In the genomic region with DNA sequence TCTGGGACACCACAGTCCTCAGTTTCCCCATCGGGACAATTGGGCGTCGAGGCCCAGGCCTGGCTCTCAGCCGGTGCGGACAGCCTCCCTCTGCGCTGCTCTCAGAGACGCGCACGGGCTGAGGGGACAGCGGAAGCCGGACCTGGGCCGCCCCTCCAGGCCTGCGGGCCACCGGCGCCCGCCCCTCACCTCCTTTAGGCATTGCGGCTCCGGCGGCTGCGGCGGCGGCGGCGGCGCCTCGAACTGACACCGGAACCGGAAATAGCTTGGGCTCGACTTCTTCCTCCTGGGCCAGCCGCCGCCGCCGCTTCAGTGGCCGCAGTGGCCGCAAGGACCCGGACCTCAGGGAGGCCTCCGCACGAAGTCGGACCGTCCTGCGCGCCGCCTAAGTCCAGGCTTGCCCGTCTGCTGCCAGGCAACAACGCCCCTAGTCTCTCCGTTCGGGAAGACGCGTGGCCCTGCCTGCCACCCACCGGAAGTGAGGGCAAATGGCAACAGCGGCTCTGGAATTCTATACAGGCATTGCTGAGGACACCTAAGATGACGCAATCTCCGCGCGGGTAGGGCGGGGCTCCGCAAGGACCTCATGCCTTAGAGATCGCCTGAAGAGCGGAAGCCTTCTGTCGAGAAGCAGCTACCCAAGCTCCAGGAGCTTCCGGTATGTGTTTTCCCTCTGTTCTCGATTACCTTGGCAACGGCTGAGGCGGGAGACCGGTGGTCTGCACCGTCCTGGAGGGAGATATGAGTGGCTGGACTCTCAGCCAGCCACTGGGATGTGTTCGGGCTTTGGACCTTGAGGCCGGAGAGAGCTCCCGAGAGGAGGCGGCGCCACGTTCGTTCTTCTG, we compare ENCODE assay signal across 1 cellular context.
TF ChIP-seq lines count a peak whose summit lies in the region.

A gene (plus strand): TSS at position 623 of the 845 bp plus-strand sequence. CDS start 2,124 bp downstream, outside the sequence.
A gene with protein sequence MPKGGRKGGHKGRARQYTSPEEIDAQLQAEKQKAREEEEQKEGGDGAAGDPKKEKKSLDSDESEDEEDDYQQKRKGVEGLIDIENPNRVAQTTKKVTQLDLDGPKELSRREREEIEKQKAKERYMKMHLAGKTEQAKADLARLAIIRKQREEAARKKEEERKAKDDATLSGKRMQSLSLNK (minus strand): TSS at position 251 of the 845 bp plus-strand sequence. CDS start 49 bp downstream, at position 202.

TF ChIP-seq in GM12878, 131 proteins besides CTCF, POLR2A, EP300 and RAD21 (continued from another document):
- no peak; the same call in 1 of the 2 replicates for TF ChIP-seq GATAD2B (conservative IDR thresholded peaks at IDR 0.05; ENCODE audit: low read depth)
- no peak for TF ChIP-seq NRF1 (conservative IDR thresholded peaks at IDR 0.05; ENCODE audit: low read depth, low read length)
- peak; percentile 90 for TF ChIP-seq JUND (IDR thresholded peaks at IDR 0.05; ENCODE audit: low read depth, low read length)
- peak; percentile 82 for TF ChIP-seq FOXK2 (IDR thresholded peaks at IDR 0.05)
- TF ChIP-seq, protein P1, sequence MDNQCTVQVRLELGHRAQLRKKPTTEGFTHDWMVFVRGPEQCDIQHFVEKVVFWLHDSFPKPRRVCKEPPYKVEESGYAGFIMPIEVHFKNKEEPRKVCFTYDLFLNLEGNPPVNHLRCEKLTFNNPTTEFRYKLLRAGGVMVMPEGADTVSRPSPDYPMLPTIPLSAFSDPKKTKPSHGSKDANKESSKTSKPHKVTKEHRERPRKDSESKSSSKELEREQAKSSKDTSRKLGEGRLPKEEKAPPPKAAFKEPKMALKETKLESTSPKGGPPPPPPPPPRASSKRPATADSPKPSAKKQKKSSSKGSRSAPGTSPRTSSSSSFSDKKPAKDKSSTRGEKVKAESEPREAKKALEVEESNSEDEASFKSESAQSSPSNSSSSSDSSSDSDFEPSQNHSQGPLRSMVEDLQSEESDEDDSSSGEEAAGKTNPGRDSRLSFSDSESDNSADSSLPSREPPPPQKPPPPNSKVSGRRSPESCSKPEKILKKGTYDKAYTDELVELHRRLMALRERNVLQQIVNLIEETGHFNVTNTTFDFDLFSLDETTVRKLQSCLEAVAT (IDR thresholded peaks at IDR 0.05), result peak; percentile 76
- no peak for TF ChIP-seq FOS (IDR thresholded peaks at IDR 0.05; ENCODE audit: borderline replicate concordance, extremely low read depth, insufficient read length)
- TF ChIP-seq TBL1XR1 (IDR thresholded peaks at IDR 0.05; ENCODE audit: low read depth, low read length), result no peak
- TF ChIP-seq JUNB (IDR thresholded peaks at IDR 0.05), result peak; percentile 17; the same call in 1 of the 2 replicates
- TF ChIP-seq, protein P2, sequence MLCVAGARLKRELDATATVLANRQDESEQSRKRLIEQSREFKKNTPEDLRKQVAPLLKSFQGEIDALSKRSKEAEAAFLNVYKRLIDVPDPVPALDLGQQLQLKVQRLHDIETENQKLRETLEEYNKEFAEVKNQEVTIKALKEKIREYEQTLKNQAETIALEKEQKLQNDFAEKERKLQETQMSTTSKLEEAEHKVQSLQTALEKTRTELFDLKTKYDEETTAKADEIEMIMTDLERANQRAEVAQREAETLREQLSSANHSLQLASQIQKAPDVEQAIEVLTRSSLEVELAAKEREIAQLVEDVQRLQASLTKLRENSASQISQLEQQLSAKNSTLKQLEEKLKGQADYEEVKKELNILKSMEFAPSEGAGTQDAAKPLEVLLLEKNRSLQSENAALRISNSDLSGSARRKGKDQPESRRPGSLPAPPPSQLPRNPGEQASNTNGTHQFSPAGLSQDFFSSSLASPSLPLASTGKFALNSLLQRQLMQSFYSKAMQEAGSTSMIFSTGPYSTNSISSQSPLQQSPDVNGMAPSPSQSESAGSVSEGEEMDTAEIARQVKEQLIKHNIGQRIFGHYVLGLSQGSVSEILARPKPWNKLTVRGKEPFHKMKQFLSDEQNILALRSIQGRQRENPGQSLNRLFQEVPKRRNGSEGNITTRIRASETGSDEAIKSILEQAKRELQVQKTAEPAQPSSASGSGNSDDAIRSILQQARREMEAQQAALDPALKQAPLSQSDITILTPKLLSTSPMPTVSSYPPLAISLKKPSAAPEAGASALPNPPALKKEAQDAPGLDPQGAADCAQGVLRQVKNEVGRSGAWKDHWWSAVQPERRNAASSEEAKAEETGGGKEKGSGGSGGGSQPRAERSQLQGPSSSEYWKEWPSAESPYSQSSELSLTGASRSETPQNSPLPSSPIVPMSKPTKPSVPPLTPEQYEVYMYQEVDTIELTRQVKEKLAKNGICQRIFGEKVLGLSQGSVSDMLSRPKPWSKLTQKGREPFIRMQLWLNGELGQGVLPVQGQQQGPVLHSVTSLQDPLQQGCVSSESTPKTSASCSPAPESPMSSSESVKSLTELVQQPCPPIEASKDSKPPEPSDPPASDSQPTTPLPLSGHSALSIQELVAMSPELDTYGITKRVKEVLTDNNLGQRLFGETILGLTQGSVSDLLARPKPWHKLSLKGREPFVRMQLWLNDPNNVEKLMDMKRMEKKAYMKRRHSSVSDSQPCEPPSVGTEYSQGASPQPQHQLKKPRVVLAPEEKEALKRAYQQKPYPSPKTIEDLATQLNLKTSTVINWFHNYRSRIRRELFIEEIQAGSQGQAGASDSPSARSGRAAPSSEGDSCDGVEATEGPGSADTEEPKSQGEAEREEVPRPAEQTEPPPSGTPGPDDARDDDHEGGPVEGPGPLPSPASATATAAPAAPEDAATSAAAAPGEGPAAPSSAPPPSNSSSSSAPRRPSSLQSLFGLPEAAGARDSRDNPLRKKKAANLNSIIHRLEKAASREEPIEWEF (IDR thresholded peaks at IDR 0.05; ENCODE audit: insufficient replicate concordance, low read depth, low read length), result no peak
- TF ChIP-seq, protein P3, sequence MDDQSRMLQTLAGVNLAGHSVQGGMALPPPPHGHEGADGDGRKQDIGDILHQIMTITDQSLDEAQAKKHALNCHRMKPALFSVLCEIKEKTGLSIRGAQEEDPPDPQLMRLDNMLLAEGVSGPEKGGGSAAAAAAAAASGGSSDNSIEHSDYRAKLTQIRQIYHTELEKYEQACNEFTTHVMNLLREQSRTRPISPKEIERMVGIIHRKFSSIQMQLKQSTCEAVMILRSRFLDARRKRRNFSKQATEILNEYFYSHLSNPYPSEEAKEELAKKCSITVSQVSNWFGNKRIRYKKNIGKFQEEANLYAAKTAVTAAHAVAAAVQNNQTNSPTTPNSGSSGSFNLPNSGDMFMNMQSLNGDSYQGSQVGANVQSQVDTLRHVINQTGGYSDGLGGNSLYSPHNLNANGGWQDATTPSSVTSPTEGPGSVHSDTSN (IDR thresholded peaks at IDR 0.05; ENCODE audit: insufficient replicate concordance, low read depth, low read length), result peak; percentile 4
- TF ChIP-seq SREBF1 (IDR thresholded peaks at IDR 0.05; ENCODE audit: low read length), result no peak
- TF ChIP-seq, protein P4, sequence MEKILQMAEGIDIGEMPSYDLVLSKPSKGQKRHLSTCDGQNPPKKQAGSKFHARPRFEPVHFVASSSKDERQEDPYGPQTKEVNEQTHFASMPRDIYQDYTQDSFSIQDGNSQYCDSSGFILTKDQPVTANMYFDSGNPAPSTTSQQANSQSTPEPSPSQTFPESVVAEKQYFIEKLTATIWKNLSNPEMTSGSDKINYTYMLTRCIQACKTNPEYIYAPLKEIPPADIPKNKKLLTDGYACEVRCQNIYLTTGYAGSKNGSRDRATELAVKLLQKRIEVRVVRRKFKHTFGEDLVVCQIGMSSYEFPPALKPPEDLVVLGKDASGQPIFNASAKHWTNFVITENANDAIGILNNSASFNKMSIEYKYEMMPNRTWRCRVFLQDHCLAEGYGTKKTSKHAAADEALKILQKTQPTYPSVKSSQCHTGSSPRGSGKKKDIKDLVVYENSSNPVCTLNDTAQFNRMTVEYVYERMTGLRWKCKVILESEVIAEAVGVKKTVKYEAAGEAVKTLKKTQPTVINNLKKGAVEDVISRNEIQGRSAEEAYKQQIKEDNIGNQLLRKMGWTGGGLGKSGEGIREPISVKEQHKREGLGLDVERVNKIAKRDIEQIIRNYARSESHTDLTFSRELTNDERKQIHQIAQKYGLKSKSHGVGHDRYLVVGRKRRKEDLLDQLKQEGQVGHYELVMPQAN (conservative IDR thresholded peaks at IDR 0.05), result peak; percentile 79
- TF ChIP-seq STAT1 (conservative IDR thresholded peaks at IDR 0.05), result peak; percentile 97; the same call in 1 of the 2 replicates
- TF ChIP-seq, protein P5, sequence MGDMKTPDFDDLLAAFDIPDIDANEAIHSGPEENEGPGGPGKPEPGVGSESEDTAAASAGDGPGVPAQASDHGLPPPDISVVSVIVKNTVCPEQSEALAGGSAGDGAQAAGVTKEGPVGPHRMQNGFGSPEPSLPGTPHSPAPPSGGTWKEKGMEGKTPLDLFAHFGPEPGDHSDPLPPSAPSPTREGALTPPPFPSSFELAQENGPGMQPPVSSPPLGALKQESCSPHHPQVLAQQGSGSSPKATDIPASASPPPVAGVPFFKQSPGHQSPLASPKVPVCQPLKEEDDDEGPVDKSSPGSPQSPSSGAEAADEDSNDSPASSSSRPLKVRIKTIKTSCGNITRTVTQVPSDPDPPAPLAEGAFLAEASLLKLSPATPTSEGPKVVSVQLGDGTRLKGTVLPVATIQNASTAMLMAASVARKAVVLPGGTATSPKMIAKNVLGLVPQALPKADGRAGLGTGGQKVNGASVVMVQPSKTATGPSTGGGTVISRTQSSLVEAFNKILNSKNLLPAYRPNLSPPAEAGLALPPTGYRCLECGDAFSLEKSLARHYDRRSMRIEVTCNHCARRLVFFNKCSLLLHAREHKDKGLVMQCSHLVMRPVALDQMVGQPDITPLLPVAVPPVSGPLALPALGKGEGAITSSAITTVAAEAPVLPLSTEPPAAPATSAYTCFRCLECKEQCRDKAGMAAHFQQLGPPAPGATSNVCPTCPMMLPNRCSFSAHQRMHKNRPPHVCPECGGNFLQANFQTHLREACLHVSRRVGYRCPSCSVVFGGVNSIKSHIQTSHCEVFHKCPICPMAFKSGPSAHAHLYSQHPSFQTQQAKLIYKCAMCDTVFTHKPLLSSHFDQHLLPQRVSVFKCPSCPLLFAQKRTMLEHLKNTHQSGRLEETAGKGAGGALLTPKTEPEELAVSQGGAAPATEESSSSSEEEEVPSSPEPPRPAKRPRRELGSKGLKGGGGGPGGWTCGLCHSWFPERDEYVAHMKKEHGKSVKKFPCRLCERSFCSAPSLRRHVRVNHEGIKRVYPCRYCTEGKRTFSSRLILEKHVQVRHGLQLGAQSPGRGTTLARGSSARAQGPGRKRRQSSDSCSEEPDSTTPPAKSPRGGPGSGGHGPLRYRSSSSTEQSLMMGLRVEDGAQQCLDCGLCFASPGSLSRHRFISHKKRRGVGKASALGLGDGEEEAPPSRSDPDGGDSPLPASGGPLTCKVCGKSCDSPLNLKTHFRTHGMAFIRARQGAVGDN (IDR thresholded peaks at IDR 0.05), result peak; percentile 20; the same call in 1 of the 2 replicates
- peak; percentile 93 for TF ChIP-seq POLR2AphosphoS2 (IDR thresholded peaks at IDR 0.05; ENCODE audit: low read depth, low read length)
- no peak for TF ChIP-seq RCOR1 (conservative IDR thresholded peaks at IDR 0.05; ENCODE audit: low read depth, low read length)
- no peak for TF ChIP-seq WRNIP1 (IDR thresholded peaks at IDR 0.05; ENCODE audit: borderline replicate concordance, low read depth, low read length)
- TF ChIP-seq CHD4 (IDR thresholded peaks at IDR 0.05), result no peak
- TF ChIP-seq ZNF217 (IDR thresholded peaks at IDR 0.05), result no peak
- TF ChIP-seq PAX8 (IDR thresholded peaks at IDR 0.05), result no peak
- peak; percentile 82 for TF ChIP-seq CREM (IDR thresholded peaks at IDR 0.05; ENCODE audit: low read depth)
- TF ChIP-seq, protein P6, sequence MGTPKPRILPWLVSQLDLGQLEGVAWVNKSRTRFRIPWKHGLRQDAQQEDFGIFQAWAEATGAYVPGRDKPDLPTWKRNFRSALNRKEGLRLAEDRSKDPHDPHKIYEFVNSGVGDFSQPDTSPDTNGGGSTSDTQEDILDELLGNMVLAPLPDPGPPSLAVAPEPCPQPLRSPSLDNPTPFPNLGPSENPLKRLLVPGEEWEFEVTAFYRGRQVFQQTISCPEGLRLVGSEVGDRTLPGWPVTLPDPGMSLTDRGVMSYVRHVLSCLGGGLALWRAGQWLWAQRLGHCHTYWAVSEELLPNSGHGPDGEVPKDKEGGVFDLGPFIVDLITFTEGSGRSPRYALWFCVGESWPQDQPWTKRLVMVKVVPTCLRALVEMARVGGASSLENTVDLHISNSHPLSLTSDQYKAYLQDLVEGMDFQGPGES (IDR thresholded peaks at IDR 0.05), result peak; percentile 69
- no peak for TF ChIP-seq KDM1A (IDR thresholded peaks at IDR 0.05; ENCODE audit: borderline replicate concordance)
- peak; percentile 56 for TF ChIP-seq MEF2B (IDR thresholded peaks at IDR 0.05; ENCODE audit: partially characterized antibody, poor library complexity, severe bottlenecking)
- TF ChIP-seq LARP7 (IDR thresholded peaks at IDR 0.05), result peak; percentile 93
- no peak for TF ChIP-seq YBX1 (IDR thresholded peaks at IDR 0.05)
